In genomic region chr17:42271277-42271922, GRCh38 we compare ENCODE assay signal across 15 cellular contexts. TPM values are rescaled to one million over a fixed set of nuclear protein-coding genes. Genes with fewer than 3 reads are reported as not detected.
DNase-seq lines count a peak whose midpoint lies in the region; ATAC-seq, FAIRE-seq and TF ChIP-seq lines count a peak whose summit lies in the region.
"Had no signal": no experiment of that assay in that cellular context is flagged by ENCODE, and none has a peak within 500 bp of the region (broad histone marks: within the 10 kb centered on the region; RNA-seq: fewer than 3 reads in every experiment).

No MANE protein-coding gene starts in this region.

- no peaks in the 10 kb centered on the region for H3K36me3 ChIP-seq in spleen
- H3K36me3 ChIP-seq: ovary had no signal

- H3K36me3 Mint-ChIP-seq in activated CD4-positive, alpha-beta T cell treated with anti-CD3 and anti-CD28 coated beads, Interleukin-2, amount 10 ng/mL, durations not matched to agents 24 days and 14 days (ENCODE audit: low read depth) = peaks cover 51% of the 10 kb centered on the region
- peaks cover 30% of the 10 kb centered on the region for H3K36me3 Mint-ChIP-seq in activated naive CD8-positive, alpha-beta T cell treated with anti-CD3 and anti-CD28 coated beads for 36 hours

- peaks cover 71% of the 10 kb centered on the region for H3K4me1 Mint-ChIP-seq in activated CD4-positive, alpha-beta T cell treated with anti-CD3 and anti-CD28 coated beads, Interleukin-2, amount 10 ng/mL, durations not matched to agents 24 days and 14 days
- H3K4me1 Mint-ChIP-seq in activated naive CD8-positive, alpha-beta T cell treated with anti-CD3 and anti-CD28 coated beads for 36 hours = peaks cover 74% of the 10 kb centered on the region

- H3K9me3 Mint-ChIP-seq in activated CD4-positive, alpha-beta T cell treated with anti-CD3 and anti-CD28 coated beads, Interleukin-2, amount 10 ng/mL, durations not matched to agents 24 days and 14 days = no peaks in the 10 kb centered on the region
- no peaks in the 10 kb centered on the region for H3K9me3 Mint-ChIP-seq in activated naive CD8-positive, alpha-beta T cell treated with anti-CD3 and anti-CD28 coated beads for 36 hours

- peak overlapping the region; percentile 90 for H3K27ac Mint-ChIP-seq in activated CD4-positive, alpha-beta T cell treated with anti-CD3 and anti-CD28 coated beads, Interleukin-2, amount 10 ng/mL, durations not matched to agents 24 days and 14 days
- peak overlapping the region; percentile 90 for H3K27ac Mint-ChIP-seq in activated naive CD8-positive, alpha-beta T cell treated with anti-CD3 and anti-CD28 coated beads for 36 hours

- no peak for DNase-seq in activated CD4-positive, alpha-beta T cell treated with anti-CD3 and anti-CD28 coated beads, Interleukin-2, amount 10 ng/mL, durations not matched to agents 24 days and 14 days
- no peak for DNase-seq in activated CD4-positive, alpha-beta T cell treated with anti-CD3 and anti-CD28 coated beads for 1 hour
- DNase-seq in Kasumi-1 (lab: John Stamatoyannopoulos, UW) (peak; percentile 11 to 22), spleen (no peak), GM12892 (ENCODE audit: insufficient read length) (no peak)
- DNase-seq in activated naive CD8-positive, alpha-beta T cell treated with anti-CD3 and anti-CD28 coated beads for 36 hours = no peak
- DNase-seq: ACHN, Calu3, foreskin keratinocyte, NCI-H1105, ovary, T1000 had no signal

- H3K27me3 Mint-ChIP-seq in activated CD4-positive, alpha-beta T cell treated with anti-CD3 and anti-CD28 coated beads, Interleukin-2, amount 10 ng/mL, durations not matched to agents 24 days and 14 days = no peaks in the 10 kb centered on the region
- H3K27me3 Mint-ChIP-seq in activated naive CD8-positive, alpha-beta T cell treated with anti-CD3 and anti-CD28 coated beads for 36 hours = no peaks in the 10 kb centered on the region

- H3K27ac ChIP-seq in spleen = peak overlapping the region in 7 of 8 donors; percentile 34 to 95 (median 91)
- H3K27ac ChIP-seq: foreskin keratinocyte, ovary had no signal

- intact Hi-C loops in activated CD4-positive, alpha-beta T cell treated with anti-CD3 and anti-CD28 coated beads, Interleukin-2, amount 10 ng/mL, durations not matched to agents 24 days and 14 days (cut with micrococcal nuclease) = loop anchor here (1.0 kb wide), 1 partner anchor 18 kb away; no protein-coding TSS in a partner anchor
- intact Hi-C loops in spleen (cut with DNase I; ENCODE audit: low total_unique reads) = no loop called here

- no peaks in the 10 kb centered on the region for H3K9me3 ChIP-seq in spleen
- H3K9me3 ChIP-seq: ovary had no signal

- TF ChIP-seq POLR2A in spleen (IDR thresholded peaks at IDR 0.05) = no peak
- TF ChIP-seq POLR2A in GM12892 (IDR thresholded peaks at IDR 0.05; ENCODE audit: low read depth, low read length) = no peak

- no peak for TF ChIP-seq CTCF in spleen (IDR thresholded peaks at IDR 0.05 in 8 of 11, conservative IDR thresholded peaks at IDR 0.05 in 3 of 11)

- ATAC-seq in GM21737 (IDR thresholded peaks at IDR 0.05; ENCODE audit: unreplicated experiment) (no peak), HG02798 (IDR thresholded peaks at IDR 0.05; ENCODE audit: poor library complexity, unreplicated experiment) (no peak)
- ATAC-seq: foreskin keratinocyte had no signal

- no peaks in the 10 kb centered on the region for H3K27me3 ChIP-seq in spleen (replicated peaks in 1 of 7)
- H3K27me3 ChIP-seq: foreskin keratinocyte, ovary had no signal

- H3K4me3 ChIP-seq in spleen = peak overlapping the region in 1 of 8 donors; percentile 94
- H3K4me3 ChIP-seq: ovary had no signal

- H3K4me1 ChIP-seq in spleen = peaks cover 23 to 93% (median 61%) of the 10 kb centered on the region in 6 donors
- H3K4me1 ChIP-seq: foreskin keratinocyte had no signal

- no peak for FAIRE-seq in GM12892 (lab: Jason Lieb, UNC)
- FAIRE-seq: GM12891 had no signal

- peak overlapping the region; percentile 98 for H3K4me3 Mint-ChIP-seq in activated CD4-positive, alpha-beta T cell treated with anti-CD3 and anti-CD28 coated beads, Interleukin-2, amount 10 ng/mL, durations not matched to agents 24 days and 14 days
- peak overlapping the region; percentile 68 for H3K4me3 Mint-ChIP-seq in activated naive CD8-positive, alpha-beta T cell treated with anti-CD3 and anti-CD28 coated beads for 36 hours

RNA-seq across cellular contexts. Expression of gene STAT5B, which starts 4.8 kb away (rescaled TPM):
- total RNA-seq in activated CD4-positive, alpha-beta T cell treated with anti-CD3 and anti-CD28 coated beads, Interleukin-2, amount 10 ng/mL, durations not matched to agents 24 days and 14 days = 184 and 189 TPM in 2 replicates
- 10 to 100 TPM; 60.7 to 68.6 TPM for total RNA-seq in activated naive CD8-positive, alpha-beta T cell treated with anti-CD3 and anti-CD28 coated beads for 36 hours
- total RNA-seq in spleen = 100 to 1,000 TPM in 5 of 7 donors, 10 to 100 TPM in 2; 90.2 to 171 (median 103) TPM
- 10 to 100 TPM; 26.4 to 34.7 (median 26.4) TPM for polyA plus RNA-seq in spleen
- 40.7 TPM for polyA plus RNA-seq in GM12892 (2012; ENCODE audit: missing spikeins)

RNA-seq across cellular contexts. Expression of gene STAT5A, which starts 16.9 kb away (rescaled TPM):
- total RNA-seq in activated CD4-positive, alpha-beta T cell treated with anti-CD3 and anti-CD28 coated beads, Interleukin-2, amount 10 ng/mL, durations not matched to agents 24 days and 14 days = 346 and 348 TPM in 2 replicates
- 100 to 1,000 TPM; 116 to 121 TPM for total RNA-seq in activated naive CD8-positive, alpha-beta T cell treated with anti-CD3 and anti-CD28 coated beads for 36 hours
- total RNA-seq in spleen = 100 to 1,000 TPM in 1 of 7 donors, 10 to 100 TPM in 6; 63.7 to 131 (median 76.5) TPM
- 10 to 100 TPM; 22.7 to 42.3 (median 28.4) TPM for polyA plus RNA-seq in spleen
- 48.4 TPM for polyA plus RNA-seq in GM12892 (2012; ENCODE audit: missing spikeins)

Comparison
In these comparisons a context has a peak if more than half of its experiments do, and no peak if none do; other contexts are left out.
1. DNase-seq: peak in Kasumi-1 (2 of 2); none in activated CD4-positive, alpha-beta T cell treated with anti-CD3 and anti-CD28 coated beads, Interleukin-2, amount 10 ng/mL, durations not matched to agents 24 days and 14 days (single experiment), activated CD4-positive, alpha-beta T cell treated with anti-CD3 and anti-CD28 coated beads for 1 hour (single experiment), activated naive CD8-positive, alpha-beta T cell treated with anti-CD3 and anti-CD28 coated beads for 36 hours (single experiment), spleen (single experiment) and GM12892 (single experiment).